ENCODE assay signal across 22 cellular contexts in genomic region chr7:18577096-18577771, GRCh38.
DNase-seq lines count a peak whose midpoint lies in the region; ATAC-seq, FAIRE-seq and TF ChIP-seq lines count a peak whose summit lies in the region.
"Had no signal": no experiment of that assay in that cellular context is flagged by ENCODE, and none has a peak within 500 bp of the region (broad histone marks: within the 10 kb centered on the region; RNA-seq: fewer than 3 reads in every experiment).

No MANE protein-coding gene starts in this region.

- DNase-seq in GM12891 (ENCODE audit: insufficient read length, low spot score) (no peak), left colon (peak in 1 of 2 donors; percentile 26), cerebellar nuclear complex (lab: John Stamatoyannopoulos, UW) (no peak), esophagus squamous epithelium (lab: John Stamatoyannopoulos, UW) (no peak)
- DNase-seq: activated CD4-positive, alpha-beta T cell treated with anti-CD3 and anti-CD28 coated beads, Interleukin-2, amount 10 ng/mL, durations not matched to agents 24 days and 14 days; activated CD8-positive, alpha-beta memory T cell treated with anti-CD3 and anti-CD28 coated beads, Interleukin-2, amount 50 U/mL, for 4 hours; activated gamma-delta T cell; CD4-positive, alpha-beta T cell; DMS79 treated with DMSO at 0.1 percent for 48 hours; effector CD4-positive, alpha-beta T cell; H7; Karpas-422; NCI-H1105 treated with DMSO at 0.1 percent for 48 hours; NCI-H2107; NCI-H748 treated with DMSO at 0.1 percent for 48 hours; sigmoid colon; stimulated activated naive CD8-positive, alpha-beta T cell treated with anti-CD3 and anti-CD28 coated beads, Interleukin-15, amount 100 ng/mL, for 72 hours had no signal

- no peaks in the 10 kb centered on the region for H3K27me3 ChIP-seq in esophagus squamous epithelium
- H3K27me3 ChIP-seq: sigmoid colon had no signal

- TF ChIP-seq CTCF in esophagus squamous epithelium (IDR thresholded peaks at IDR 0.05): no peak

- no peak for TF ChIP-seq POLR2A in GM12891 (IDR thresholded peaks at IDR 0.05; ENCODE audit: low read depth, low read length)
- TF ChIP-seq POLR2A in esophagus squamous epithelium (IDR thresholded peaks at IDR 0.05): no peak

- H3K9me3 ChIP-seq in esophagus squamous epithelium: no peaks in the 10 kb centered on the region
- H3K9me3 ChIP-seq: sigmoid colon had no signal

- no peak overlapping the region for H3K4me3 ChIP-seq in esophagus squamous epithelium
- H3K4me3 ChIP-seq: sigmoid colon had no signal

- 46 to 49% methylated on average over 2 of the region's 2 CpGs for WGBS in esophagus squamous epithelium, 2 donors

- no peaks in the 10 kb centered on the region for H3K4me1 ChIP-seq in esophagus squamous epithelium
- H3K4me1 ChIP-seq: sigmoid colon had no signal

- no peaks in the 10 kb centered on the region for H3K36me3 ChIP-seq in esophagus squamous epithelium
- H3K36me3 ChIP-seq: sigmoid colon had no signal

- FAIRE-seq in GM12891 (lab: Jason Lieb, UNC): peak; percentile 5
- FAIRE-seq: TTC549 had no signal

- intact Hi-C loops in left colon (cut with DNase I, micrococcal nuclease) (loop anchor here in 1 of 2 donors (10.0 kb wide), 1 partner anchor 222 kb away; no protein-coding TSS in a partner anchor), esophagus squamous epithelium (cut with DNase I) (no loop called here)

- no peak overlapping the region for H3K27ac ChIP-seq in esophagus squamous epithelium
- H3K27ac ChIP-seq: sigmoid colon had no signal

- ATAC-seq in GM19468 (IDR thresholded peaks at IDR 0.05; ENCODE audit: extremely low read depth, unreplicated experiment) (peak; percentile 47), HG03460 (IDR thresholded peaks at IDR 0.05; ENCODE audit: unreplicated experiment) (peak; percentile 63), left colon (peak; percentile 94), HG02981 (IDR thresholded peaks at IDR 0.05; ENCODE audit: unreplicated experiment) (no peak), GM18861 (IDR thresholded peaks at IDR 0.05; ENCODE audit: unreplicated experiment) (no peak)
- ATAC-seq: stimulated activated naive CD8-positive, alpha-beta T cell treated with anti-CD3 and anti-CD28 coated beads, Interleukin-15, amount 100 ng/mL, for 72 hours had no signal

TF ChIP-seq in GM12891, 5 proteins besides CTCF, POLR2A, EP300 and RAD21:
- TF ChIP-seq POLR2AphosphoS5 (IDR thresholded peaks at IDR 0.05; ENCODE audit: low read depth, low read length): no peak
TF ChIP-seq in GM12891: peak in this region for 0.

Comparison
In these comparisons a context has a peak if more than half of its experiments do, and no peak if none do; other contexts are left out.
1. ATAC-seq: peak in GM19468 (single experiment), HG03460 (single experiment) and left colon (single experiment); none in HG02981 (single experiment) and GM18861 (single experiment).